Comparison of ENCODE assay signal across 8 cellular contexts in the genomic region with DNA sequence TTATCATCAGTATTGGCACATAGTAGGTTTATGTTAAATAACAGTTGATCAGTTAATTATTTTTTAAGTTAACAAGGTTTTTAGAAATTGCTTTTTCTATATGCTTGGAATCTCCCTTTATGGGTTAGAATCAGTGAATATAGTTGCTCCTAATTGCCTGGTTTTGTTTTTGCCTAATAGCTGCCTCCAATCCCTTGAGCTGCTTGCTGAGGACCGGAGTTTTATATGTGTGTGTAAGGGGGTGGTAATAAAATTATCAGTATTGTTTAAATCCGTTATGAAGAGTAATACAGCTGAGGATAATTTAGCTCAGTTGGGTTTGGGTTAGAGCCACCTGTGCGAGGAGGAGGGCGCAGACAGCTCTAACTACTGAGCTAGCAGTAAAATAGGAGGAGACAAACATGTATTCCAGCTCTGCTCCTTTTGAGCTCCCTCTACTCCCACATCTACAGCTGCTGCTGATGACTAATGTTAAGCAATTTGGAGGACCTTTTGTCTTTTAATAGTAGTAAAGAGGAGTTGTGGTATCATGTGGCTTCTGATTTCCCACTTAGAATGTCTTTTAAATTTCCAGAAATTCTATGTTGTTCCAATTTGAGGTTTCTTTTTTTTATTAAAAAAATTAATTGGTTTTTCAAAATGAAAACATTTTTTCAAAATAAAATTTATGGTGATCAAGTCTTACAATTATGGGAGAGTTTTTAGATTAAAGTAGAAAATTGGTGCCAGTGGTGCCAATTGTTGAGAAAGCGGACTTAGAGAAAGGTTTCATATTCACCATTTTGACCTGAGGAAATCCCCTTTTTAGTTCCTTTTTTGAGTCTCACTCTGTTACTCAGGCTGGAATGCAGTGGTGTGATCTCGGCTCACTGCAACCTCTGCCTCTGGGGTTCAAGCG.
A peak's percentile ranks its signal among the peaks of the same experiment; 100 is the strongest.
DNase-seq lines count a peak whose midpoint lies in the region; ATAC-seq and TF ChIP-seq lines count a peak whose summit lies in the region.

No MANE protein-coding gene starts in this region.

- no peak overlapping the region for H3K4me3 ChIP-seq in PC-3 (ENCODE audit: low read length)
- no peak overlapping the region for H3K4me3 ChIP-seq in right cardiac atrium (ENCODE audit: low read length)
- no peak overlapping the region for H3K4me3 ChIP-seq in spleen

- intact Hi-C loops in PC-3 (cut with micrococcal nuclease) (no loop called here), right cardiac atrium (cut with DNase I) (no loop called here), spleen (cut with DNase I; ENCODE audit: low total_unique reads) (no loop called here)

- 78% methylated on average over 7 of the region's 7 CpGs for WGBS in right cardiac atrium
- WGBS in spleen, 5 donors: 60 to 75% (median 71%) methylated on average over 7 of the region's 7 CpGs

- no peak overlapping the region for H3K4me2 ChIP-seq in PC-3 (ENCODE audit: low read length)

- no peaks in the 10 kb centered on the region for H3F3A ChIP-seq in PC-3 (ENCODE audit: low read length, unreplicated experiment)

- no peak overlapping the region for H3K9ac ChIP-seq in PC-3 (ENCODE audit: low read length)

- H3K27ac ChIP-seq in PC-3 (ENCODE audit: low read length) (no peak overlapping the region), right cardiac atrium (ENCODE audit: low read length) (no peak overlapping the region), spleen (peak overlapping the region in 4 of 8 donors; percentile 13 to 66 (median 52))

- H3K4me1 ChIP-seq in PC-3 (ENCODE audit: insufficient read depth, low read length) (0 out of 2 replicates have a peak, but pooled peaks cover 4% of the 10 kb centered on the region), right cardiac atrium (ENCODE audit: control insufficient read depth, insufficient read depth, low read length) (peaks cover 2% of the 10 kb centered on the region), spleen (peaks cover 0 to 18% (median 15%) of the 10 kb centered on the region in 6 donors)

- no TSS peak for BruUV-seq in PC-3 (replicated peaks; lab: Mats Ljungman, UMichigan)

- no peaks in the 10 kb centered on the region for H3K27me3 ChIP-seq in PC-3 (ENCODE audit: low read length)
- H3K27me3 ChIP-seq in right cardiac atrium (ENCODE audit: control insufficient read depth, insufficient read depth): no peaks in the 10 kb centered on the region
- no peaks in the 10 kb centered on the region for H3K27me3 ChIP-seq in spleen (replicated peaks in 1 of 7)

- no peaks in the 10 kb centered on the region for H3K9me3 ChIP-seq in PC-3 (ENCODE audit: low read length)
- H3K9me3 ChIP-seq in right cardiac atrium (ENCODE audit: control insufficient read depth, low read length): no peaks in the 10 kb centered on the region
- H3K9me3 ChIP-seq in spleen: no peaks in the 10 kb centered on the region

- H3K36me3 ChIP-seq in PC-3 (ENCODE audit: low read depth, low read length) (no peaks in the 10 kb centered on the region; the same call in 1 of the 2 replicates), spleen (peaks cover 0 to 9% (median 0%) of the 10 kb centered on the region in 6 donors)

- TF ChIP-seq CTCF in PC-3 (conservative IDR thresholded peaks at IDR 0.05; ENCODE audit: low read depth, low read length) (no peak), spleen (IDR thresholded peaks at IDR 0.05 in 8 of 11, conservative IDR thresholded peaks at IDR 0.05 in 3 of 11) (no peak)

- H3K9me2 ChIP-seq in PC-3 (replicated peaks; ENCODE audit: low read length): no peaks in the 10 kb centered on the region

- peak; percentile 27 for DNase-seq in COR-L47 (lab: John Stamatoyannopoulos, UW)
- peak; percentile 75 for DNase-seq in HCEC 1CT
- DNase-seq in PC-3: peak; percentile 32
- DNase-seq in right cardiac atrium: no peak
- no peak for DNase-seq in NCI-H1436 treated with DMSO at 0.1 percent for 48 hours (lab: John Stamatoyannopoulos, UW)
- DNase-seq in HT-29 (ENCODE audit: low spot score): no peak
- no peak for DNase-seq in stimulated activated CD8-positive, alpha-beta memory T cell treated with anti-CD3 and anti-CD28 coated beads, Interleukin-4, amount 100 ng/mL, for 48 hours
- no peak for DNase-seq in spleen

- POLR2A ChIA-PET in PC-3 (lab: Charles Lee; ENCODE audit: unreplicated experiment): no interaction called here

- ATAC-seq in PC-3 (peak; percentile 83), right cardiac atrium (peak; percentile 41 to 48)

- H3K79me2 ChIP-seq in PC-3 (ENCODE audit: low read length): no peaks in the 10 kb centered on the region

- H4K20me1 ChIP-seq in PC-3 (ENCODE audit: low read length): no peaks in the 10 kb centered on the region

- no peak for TF ChIP-seq POLR2A in spleen (IDR thresholded peaks at IDR 0.05)

- CTCF ChIA-PET in PC-3 (lab: Charles Lee): interaction anchor here (0.5 kb wide), 1 partner anchor 68 kb away, joined by 3 read pairs; no protein-coding TSS in a partner anchor

- H2AFZ ChIP-seq in PC-3 (ENCODE audit: low read length): no peak overlapping the region

Comparison
In these comparisons a context has a peak if more than half of its experiments do, and no peak if none do; other contexts are left out.
1. DNase-seq: peak in COR-L47 (single experiment), HCEC 1CT (single experiment) and PC-3 (single experiment); none in right cardiac atrium (0 of 3), NCI-H1436 treated with DMSO at 0.1 percent for 48 hours (single experiment), HT-29 (single experiment), stimulated activated CD8-positive, alpha-beta memory T cell treated with anti-CD3 and anti-CD28 coated beads, Interleukin-4, amount 100 ng/mL, for 48 hours (single experiment) and spleen (single experiment).